Comparison of ENCODE assay signal across 21 cellular contexts in genomic region chr10:86443069-86443468, GRCh38.
DNase-seq lines count a peak whose midpoint lies in the region; ATAC-seq, FAIRE-seq and TF ChIP-seq lines count a peak whose summit lies in the region.
"Had no signal": no experiment of that assay in that cellular context is flagged by ENCODE, and none has a peak within 500 bp of the region (broad histone marks: within the 10 kb centered on the region; RNA-seq: fewer than 3 reads in every experiment).

No MANE protein-coding gene starts in this region.

- peaks cover 48% of the 10 kb centered on the region for H3F3A ChIP-seq in GM23248 (ENCODE audit: insufficient read depth)

- H3K4me3 Mint-ChIP-seq in osteocyte (ENCODE audit: unreplicated experiment) = no peak overlapping the region
- H3K4me3 Mint-ChIP-seq: activated CD4-positive, alpha-beta T cell treated with anti-CD3 and anti-CD28 coated beads, Interleukin-2, amount 10 ng/mL, durations not matched to agents 7 days and 5 days; neural progenitor cell had no signal

- no peak overlapping the region for H2AFZ ChIP-seq in GM23248
- H2AFZ ChIP-seq: neural progenitor cell had no signal

- CTCF ChIA-PET in A549 (lab: Yijun Ruan, JAX) = interaction anchor here (1.0 to 1.5 kb wide), 2 partner anchors 43 to 45 kb away, joined by 3 to 4 read pairs; no protein-coding TSS in a partner anchor

- H3K4me3 ChIP-seq in A549 (no peak overlapping the region), GM23248 (no peak overlapping the region), cardiac fibroblast (replicated peaks in 1 of 2; ENCODE audit: low read depth in 2 of 2, low read length in 2 of 2) (no peak overlapping the region), iPS-18a (ENCODE audit: low read length) (no peak overlapping the region)
- H3K4me3 ChIP-seq: neural progenitor cell, suprapubic skin had no signal

- POLR2A ChIA-PET in A549 (lab: Yijun Ruan, JAX) = no interaction called here

- H3K27me3 Mint-ChIP-seq in osteocyte (ENCODE audit: unreplicated experiment) = no peaks in the 10 kb centered on the region
- H3K27me3 Mint-ChIP-seq: activated CD4-positive, alpha-beta T cell treated with anti-CD3 and anti-CD28 coated beads, Interleukin-2, amount 10 ng/mL, durations not matched to agents 7 days and 5 days had no signal

- H3K27ac ChIP-seq in A549 (peak overlapping the region; percentile 75 to 87), GM23248 (peak overlapping the region; percentile 64), iPS-18a (ENCODE audit: low read length) (peak overlapping the region; percentile 14)
- H3K27ac ChIP-seq: KMS-11, neural progenitor cell, suprapubic skin had no signal

- TF ChIP-seq POLR2A in A549 (IDR thresholded peaks at IDR 0.05; ENCODE audit: low read length) = no peak

- H3K4me1 Mint-ChIP-seq in osteocyte (ENCODE audit: unreplicated experiment) = peaks cover 15% of the 10 kb centered on the region

- peaks cover 47% of the 10 kb centered on the region for H3K36me3 Mint-ChIP-seq in osteocyte (ENCODE audit: unreplicated experiment)

- FAIRE-seq in A549 (lab: Jason Lieb, UNC) = no peak
- FAIRE-seq: frontal cortex had no signal

- H4K20me1 ChIP-seq in GM23248 (ENCODE audit: insufficient read depth) = peaks cover 6% of the 10 kb centered on the region; the same call in 1 of the 2 replicates

- H3K9ac ChIP-seq in GM23248 (no peak overlapping the region), iPS-18a (ENCODE audit: low read length) (no peak overlapping the region)
- H3K9ac ChIP-seq: KMS-11, neural progenitor cell had no signal

- in situ Hi-C loops in GM23248 (cut with MboI) (no loop called here), GM13976 (cut with MboI; ENCODE audit: low sequenced_read_pairs, unreplicated experiment) (no loop called here)

- H3K36me3 ChIP-seq in GM23248 (ENCODE audit: low read depth) (peaks cover 32% of the 10 kb centered on the region), iPS-18a (ENCODE audit: control insufficient read depth, low read depth, low read length) (peaks cover 73% of the 10 kb centered on the region)

- 46% methylated on average over 2 of the region's 2 CpGs for WGBS in A549 (ENCODE audit: missing lambda C conversion rate)
- 88 to 98% methylated on average over 2 of the region's 2 CpGs for WGBS in GM23248 (ENCODE audit: low coverage in 1 of 2, low lambda C conversion rate in 2 of 2, missing lambda C conversion rate in 2 of 2), 2 experiments

- TF ChIP-seq EP300 in A549 (IDR thresholded peaks at IDR 0.05) = no peak

- H3K27me3 ChIP-seq in GM23248 (replicated peaks; ENCODE audit: insufficient read depth) (no peaks in the 10 kb centered on the region), iPS-18a (ENCODE audit: control insufficient read depth, insufficient read depth, low read length) (no peaks in the 10 kb centered on the region)
- H3K27me3 ChIP-seq: neural progenitor cell, suprapubic skin had no signal

- no peak for ATAC-seq in A549
- ATAC-seq: left lobe of liver had no signal

- no peak overlapping the region for H3K27ac Mint-ChIP-seq in osteocyte (ENCODE audit: unreplicated experiment)
- H3K27ac Mint-ChIP-seq: activated CD4-positive, alpha-beta T cell treated with anti-CD3 and anti-CD28 coated beads, Interleukin-2, amount 10 ng/mL, durations not matched to agents 7 days and 5 days; neural progenitor cell had no signal

- TF ChIP-seq RAD21 in A549 (conservative IDR thresholded peaks at IDR 0.05 in 1 of 2, IDR thresholded peaks at IDR 0.05 in 1 of 2) = no peak

- H3K79me2 ChIP-seq in GM23248 (ENCODE audit: insufficient read depth) = peaks cover 43% of the 10 kb centered on the region

- H3K4me1 ChIP-seq in A549 = peaks cover 92% of the 10 kb centered on the region
- H3K4me1 ChIP-seq in GM23248 (ENCODE audit: insufficient read depth) = peaks cover 45% of the 10 kb centered on the region
- no peaks in the 10 kb centered on the region for H3K4me1 ChIP-seq in iPS-18a (ENCODE audit: control insufficient read depth, low read depth, low read length)
- H3K4me1 ChIP-seq: neural progenitor cell had no signal

- peak in 1 of 2 experiments; percentile 62 for DNase-seq in A549 (ENCODE audit: low read depth in 1 of 2, low spot score in 1 of 2)
- DNase-seq in GM23248 = peak; percentile 73
- DNase-seq in cardiac fibroblast (ENCODE audit: low read depth in 2 of 2) = peak; percentile 50 to 64
- DNase-seq in GM13976 (ENCODE audit: low spot score) = no peak
- DNase-seq in activated CD8-positive, alpha-beta memory T cell treated with anti-CD3 and anti-CD28 coated beads for 24 hours = no peak
- no peak for DNase-seq in osteocyte (ENCODE audit: extremely low spot score, unreplicated experiment)
- no peak for DNase-seq in SKM-1 (lab: John Stamatoyannopoulos, UW; ENCODE audit: unreplicated experiment)
- DNase-seq: activated CD4-positive, alpha-beta T cell treated with anti-CD3 and anti-CD28 coated beads, Interleukin-2, amount 10 ng/mL, durations not matched to agents 7 days and 5 days; activated CD8-positive, alpha-beta memory T cell treated with anti-CD3 and anti-CD28 coated beads, Interleukin-2, amount 50 U/mL, for 4 hours; activated gamma-delta T cell treated with Interleukin-2 at 50 U/mL for 16 hours; amygdala; CD8-positive, alpha-beta memory T cell; DMS79; NCI-H2107; NCI-H526 had no signal

- no peaks in the 10 kb centered on the region for H3K9me3 Mint-ChIP-seq in osteocyte (ENCODE audit: unreplicated experiment)
- H3K9me3 Mint-ChIP-seq: activated CD4-positive, alpha-beta T cell treated with anti-CD3 and anti-CD28 coated beads, Interleukin-2, amount 10 ng/mL, durations not matched to agents 7 days and 5 days; CD8-positive, alpha-beta memory T cell; neural progenitor cell had no signal

- H3K9me3 ChIP-seq in A549 (no peaks in the 10 kb centered on the region), GM23248 (ENCODE audit: low read depth) (no peaks in the 10 kb centered on the region), iPS-18a (ENCODE audit: control insufficient read depth, low read depth, low read length) (no peaks in the 10 kb centered on the region)
- H3K9me3 ChIP-seq: suprapubic skin had no signal

- H3K9me2 ChIP-seq in GM23248 (ENCODE audit: insufficient read depth) = no peaks in the 10 kb centered on the region

- H3K4me2 ChIP-seq in A549 = peak overlapping the region; percentile 18; the same call in 2 of the 3 replicates
- H3K4me2 ChIP-seq in GM23248 (ENCODE audit: unreplicated experiment) = peak overlapping the region; percentile 11
- H3K4me2 ChIP-seq: KMS-11, neural progenitor cell had no signal

- TF ChIP-seq CTCF in A549 (IDR thresholded peaks at IDR 0.05) (no peak), cardiac fibroblast (IDR thresholded peaks at IDR 0.05; ENCODE audit: low read depth, low read length) (no peak), GM13976 (IDR thresholded peaks at IDR 0.05; ENCODE audit: borderline replicate concordance, control extremely low read depth, extremely low read depth, insufficient read depth, missing control alignments) (no peak), osteocyte (IDR thresholded peaks at IDR 0.05) (no peak)

TF ChIP-seq in A549, 52 proteins besides CTCF, POLR2A, EP300 and RAD21 (continues in another document):
- no peak for TF ChIP-seq FOSL2 (IDR thresholded peaks at IDR 0.05)
- peak; percentile 9; the same call in 1 of the 2 replicates for TF ChIP-seq FOSL2 (CRISPR knock-in tag; IDR thresholded peaks at IDR 0.05)
- TF ChIP-seq E2F6 (IDR thresholded peaks at IDR 0.05; ENCODE audit: borderline replicate concordance, low read depth) = no peak
- TF ChIP-seq REST (IDR thresholded peaks at IDR 0.05) = no peak
- no peak for TF ChIP-seq MAZ (IDR thresholded peaks at IDR 0.05; ENCODE audit: borderline replicate concordance, low read depth, low read length)
- TF ChIP-seq FOSB (CRISPR knock-in tag; IDR thresholded peaks at IDR 0.05) = no peak
- no peak for TF ChIP-seq GATA3 (IDR thresholded peaks at IDR 0.05; ENCODE audit: borderline replicate concordance)
- TF ChIP-seq, protein P1, sequence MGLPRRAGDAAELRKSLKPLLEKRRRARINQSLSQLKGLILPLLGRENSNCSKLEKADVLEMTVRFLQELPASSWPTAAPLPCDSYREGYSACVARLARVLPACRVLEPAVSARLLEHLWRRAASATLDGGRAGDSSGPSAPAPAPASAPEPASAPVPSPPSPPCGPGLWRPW (IDR thresholded peaks at IDR 0.05) = no peak
- no peak for TF ChIP-seq CHD4 (IDR thresholded peaks at IDR 0.05; ENCODE audit: borderline replicate concordance)
- TF ChIP-seq ZSCAN20 (CRISPR knock-in tag; IDR thresholded peaks at IDR 0.05) = no peak
- no peak for TF ChIP-seq CBX2 (IDR thresholded peaks at IDR 0.05; ENCODE audit: borderline replicate concordance, low read depth)
- no peak for TF ChIP-seq POLR2AphosphoS2 (conservative IDR thresholded peaks at IDR 0.05; ENCODE audit: low read length)
- no peak for TF ChIP-seq ESRRA (IDR thresholded peaks at IDR 0.05; ENCODE audit: borderline replicate concordance, low read length)

Comparison
In these comparisons a context has a peak if more than half of its experiments do, and no peak if none do; other contexts are left out.
1. DNase-seq: peak in GM23248 (single experiment) and cardiac fibroblast (2 of 2); none in GM13976 (single experiment), activated CD8-positive, alpha-beta memory T cell treated with anti-CD3 and anti-CD28 coated beads for 24 hours (single experiment), osteocyte (single experiment) and SKM-1 (single experiment).
2. H3K27ac ChIP-seq: peak in every context shown above with its lines; median percentile 81 in A549; 64 in GM23248; 14 in iPS-18a.